Comparison of ENCODE assay signal across 1 cellular context in the genomic region with DNA sequence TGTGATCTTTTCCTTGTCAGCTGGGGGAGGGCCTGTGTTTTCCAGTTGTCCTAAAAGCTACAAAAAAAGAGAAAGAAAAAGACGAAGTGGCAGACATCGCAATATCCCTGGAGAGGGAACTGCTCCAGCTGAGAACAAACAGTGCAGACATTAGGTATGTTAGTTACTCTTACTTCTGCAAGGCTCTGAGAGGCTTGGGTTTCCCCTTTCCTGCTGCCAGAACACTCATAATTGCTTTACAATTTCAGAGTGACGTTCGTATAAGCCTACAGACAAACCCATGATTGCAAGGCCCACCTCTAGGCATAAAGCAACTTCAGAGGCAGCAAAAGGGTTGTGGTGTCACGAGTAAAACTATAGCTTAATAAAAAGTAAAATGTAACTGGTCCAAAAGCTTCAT.
TF ChIP-seq lines count a peak whose summit lies in the region.

No MANE protein-coding gene starts in this region.

TF ChIP-seq in IMR-90, 13 proteins besides CTCF, POLR2A, EP300 and RAD21 (continued from another document):
- TF ChIP-seq USF2 (IDR thresholded peaks at IDR 0.05; ENCODE audit: low read depth, low read length): no peak
- TF ChIP-seq MAFK (IDR thresholded peaks at IDR 0.05; ENCODE audit: low read depth, low read length): no peak
- TF ChIP-seq SMC3 (IDR thresholded peaks at IDR 0.05; ENCODE audit: low read depth, low read length): no peak
- no peak for TF ChIP-seq BHLHE40 (IDR thresholded peaks at IDR 0.05; ENCODE audit: low read depth, low read length)
- TF ChIP-seq CEBPB (IDR thresholded peaks at IDR 0.05; ENCODE audit: low read depth, low read length): no peak
- TF ChIP-seq CHD1 (IDR thresholded peaks at IDR 0.05; ENCODE audit: low read depth, low read length): no peak
- TF ChIP-seq RCOR1 (IDR thresholded peaks at IDR 0.05; ENCODE audit: insufficient replicate concordance, low read length): no peak
